ENCODE assay signal across 12 cellular contexts in genomic region chr16:51431517-51432241, GRCh38.
DNase-seq lines count a peak whose midpoint lies in the region; ATAC-seq, FAIRE-seq and TF ChIP-seq lines count a peak whose summit lies in the region.
"Had no signal": no experiment of that assay in that cellular context is flagged by ENCODE, and none has a peak within 500 bp of the region (broad histone marks: within the 10 kb centered on the region; RNA-seq: fewer than 3 reads in every experiment).

No MANE protein-coding gene starts in this region.

- no peak for FAIRE-seq in HTR-8/SVneo (lab: Jason Lieb, UNC)

- H3K27ac Mint-ChIP-seq in MCF 10A (ENCODE audit: low read depth, unreplicated experiment): peak overlapping the region; percentile 79
- H3K27ac Mint-ChIP-seq: memory B cell had no signal

- no TSS peak for BruUV-seq in MCF 10A (replicated peaks; lab: Mats Ljungman, UMichigan)

- H3K4me1 ChIP-seq in breast epithelium: no peaks in the 10 kb centered on the region
- H3K4me1 ChIP-seq in adrenal gland (replicated peaks in 1 of 2): no peaks in the 10 kb centered on the region

- DNase-seq in MCF 10A (ENCODE audit: unreplicated experiment): peak; percentile 95
- no peak for DNase-seq in breast epithelium (ENCODE audit: low spot score in 2 of 2)
- DNase-seq in adrenal gland: peak in 5 of 7 donors; percentile 25 to 43 (median 31)
- DNase-seq in islet precursor cell: peak; percentile 93
- no peak for DNase-seq in HTR-8/SVneo (ENCODE audit: insufficient read length, low spot score)
- no peak for DNase-seq in 8988T

- no peaks in the 10 kb centered on the region for H3K36me3 Mint-ChIP-seq in MCF 10A (ENCODE audit: insufficient read depth, unreplicated experiment)
- H3K36me3 Mint-ChIP-seq: memory B cell had no signal

- no peaks in the 10 kb centered on the region for H3K36me3 ChIP-seq in breast epithelium
- no peaks in the 10 kb centered on the region for H3K36me3 ChIP-seq in adrenal gland (replicated peaks in 1 of 2)

- H3K9me3 ChIP-seq in breast epithelium (no peaks in the 10 kb centered on the region), adrenal gland (replicated peaks in 1 of 3) (no peaks in the 10 kb centered on the region)

- peak overlapping the region; percentile 8 for H3K4me3 Mint-ChIP-seq in MCF 10A (ENCODE audit: unreplicated experiment)
- H3K4me3 Mint-ChIP-seq: central memory CD8-positive, alpha-beta T cell; memory B cell had no signal

- peaks cover 24% of the 10 kb centered on the region for H3K4me1 Mint-ChIP-seq in MCF 10A (ENCODE audit: insufficient read depth, unreplicated experiment)
- H3K4me1 Mint-ChIP-seq: central memory CD8-positive, alpha-beta T cell; memory B cell had no signal

- H3K9me3 Mint-ChIP-seq in MCF 10A (ENCODE audit: unreplicated experiment): no peaks in the 10 kb centered on the region

- no peak for ATAC-seq in HG02885 (IDR thresholded peaks at IDR 0.05; ENCODE audit: poor library complexity, unreplicated experiment)
- ATAC-seq in HG03432 (IDR thresholded peaks at IDR 0.05; ENCODE audit: unreplicated experiment): no peak

- POLR2A ChIA-PET in MCF 10A (lab: Yijun Ruan, JAX): interaction anchor here (2.0 to 3.7 kb wide), 2 partner anchors 11 to 23 kb away, joined by 8 to 13 read pairs; no protein-coding TSS in a partner anchor

- intact Hi-C loops in MCF 10A (cut with micrococcal nuclease) (no loop called here), breast epithelium (cut with DNase I; ENCODE audit: low total_unique reads) (no loop called here), adrenal gland (cut with DNase I) (no loop called here)

- no peak for TF ChIP-seq CTCF in MCF 10A (IDR thresholded peaks at IDR 0.05; ENCODE audit: unreplicated experiment)
- no peak for TF ChIP-seq CTCF in breast epithelium (IDR thresholded peaks at IDR 0.05)
- no peak for TF ChIP-seq CTCF in adrenal gland (IDR thresholded peaks at IDR 0.05)

- H3K27ac ChIP-seq in breast epithelium: no peak overlapping the region
- no peak overlapping the region for H3K27ac ChIP-seq in adrenal gland
- H3K27ac ChIP-seq: C4-2B, KMS-11 had no signal

- H3K4me3 ChIP-seq in breast epithelium: no peak overlapping the region
- no peak overlapping the region for H3K4me3 ChIP-seq in adrenal gland

- CTCF ChIA-PET in MCF 10A (lab: Yijun Ruan, JAX): interaction anchor here (1.1 kb wide), 1 partner anchor 19 kb away, joined by 3 read pairs; no protein-coding TSS in a partner anchor

- 27 to 33% (median 31%) methylated on average over 9 of the region's 9 CpGs for WGBS in adrenal gland, 4 donors

- TF ChIP-seq POLR2A in breast epithelium (IDR thresholded peaks at IDR 0.05) (no peak), adrenal gland (IDR thresholded peaks at IDR 0.05) (no peak)

- peaks cover 0 to 7% of the 10 kb centered on the region in 2 donors for H3K27me3 ChIP-seq in breast epithelium
- no peaks in the 10 kb centered on the region for H3K27me3 ChIP-seq in adrenal gland

- H3K27me3 Mint-ChIP-seq in MCF 10A (ENCODE audit: insufficient read depth, unreplicated experiment): no peaks in the 10 kb centered on the region
- H3K27me3 Mint-ChIP-seq: central memory CD8-positive, alpha-beta T cell; memory B cell had no signal

Comparison
In these comparisons a context has a peak if more than half of its experiments do, and no peak if none do; other contexts are left out.
1. DNase-seq: peak in MCF 10A (single experiment), adrenal gland (5 of 7) and islet precursor cell (single experiment); none in breast epithelium (0 of 2), HTR-8/SVneo (single experiment) and 8988T (single experiment).